In genomic region chr10:29862926-29863614, GRCh38 we compare ENCODE assay signal across 13 cellular contexts.
A peak's percentile ranks its signal among the peaks of the same experiment; 100 is the strongest.
DNase-seq lines count a peak whose midpoint lies in the region; ATAC-seq and TF ChIP-seq lines count a peak whose summit lies in the region.
"Had no signal": no experiment of that assay in that cellular context is flagged by ENCODE, and none has a peak within 500 bp of the region (broad histone marks: within the 10 kb centered on the region; RNA-seq: fewer than 3 reads in every experiment).

No MANE protein-coding gene starts in this region.

- DNase-seq in NCI-H2196 (lab: John Stamatoyannopoulos, UW; ENCODE audit: unreplicated experiment) (peak; percentile 24), NCI-H2196 treated with DMSO at 0.1 percent for 48 hours (lab: John Stamatoyannopoulos, UW; ENCODE audit: unreplicated experiment) (no peak), RWPE2 (ENCODE audit: low spot score) (no peak), fibroblast of pulmonary artery (ENCODE audit: low read depth) (peak; percentile 35), type B pancreatic cell (ENCODE audit: extremely low spot score, unreplicated experiment) (no peak), globus pallidus (ENCODE audit: low spot score) (no peak), hypothalamus (lab: John Stamatoyannopoulos, UW) (no peak)
- DNase-seq: activated CD4-positive, alpha-beta T cell treated with anti-CD3 and anti-CD28 coated beads, Interleukin-2, amount 50 U/mL, for 4 hours; activated naive CD8-positive, alpha-beta T cell treated with anti-CD3 and anti-CD28 coated beads, Interleukin-2, amount 10 ng/mL, durations not matched to agents 7 days and 5 days; AML-193; MV-4-11 had no signal

- no peaks in the 10 kb centered on the region for H3K9me3 ChIP-seq in RWPE2 (ENCODE audit: severe bottlenecking)
- H3K9me3 ChIP-seq: upper lobe of left lung had no signal

- no peaks in the 10 kb centered on the region for H3K36me3 ChIP-seq in RWPE2 (ENCODE audit: low read depth)
- H3K36me3 ChIP-seq: upper lobe of left lung had no signal

- TF ChIP-seq CTCF in RWPE2 (IDR thresholded peaks at IDR 0.05; ENCODE audit: poor library complexity, severe bottlenecking) (no peak), fibroblast of pulmonary artery (IDR thresholded peaks at IDR 0.05; ENCODE audit: low read length, missing control alignments) (no peak), type B pancreatic cell (conservative IDR thresholded peaks at IDR 0.05) (no peak)

- peaks cover 4% of the 10 kb centered on the region for H3K36me3 Mint-ChIP-seq in type B pancreatic cell
- H3K36me3 Mint-ChIP-seq: activated naive CD8-positive, alpha-beta T cell treated with anti-CD3 and anti-CD28 coated beads, Interleukin-2, amount 10 ng/mL, durations not matched to agents 7 days and 5 days had no signal

- H3K27ac ChIP-seq in RWPE2 (ENCODE audit: poor library complexity, severe bottlenecking) = peak overlapping the region; percentile 49
- H3K27ac ChIP-seq: upper lobe of left lung had no signal

- peak overlapping the region; percentile 36 for H3K4me3 Mint-ChIP-seq in type B pancreatic cell
- H3K4me3 Mint-ChIP-seq: activated naive CD8-positive, alpha-beta T cell treated with anti-CD3 and anti-CD28 coated beads, Interleukin-2, amount 10 ng/mL, durations not matched to agents 7 days and 5 days had no signal

- peak; percentile 84 for ATAC-seq in RWPE2 (ENCODE audit: low read depth)
- ATAC-seq in HG03439 (IDR thresholded peaks at IDR 0.05; ENCODE audit: unreplicated experiment) = no peak

- H3K4me3 ChIP-seq in RWPE2 (ENCODE audit: severe bottlenecking) (no peak overlapping the region), fibroblast of pulmonary artery (replicated peaks; ENCODE audit: low read depth, low read length) (no peak overlapping the region)
- H3K4me3 ChIP-seq: upper lobe of left lung had no signal

- H3K9me3 Mint-ChIP-seq in type B pancreatic cell = peaks cover 9% of the 10 kb centered on the region
- H3K9me3 Mint-ChIP-seq: activated naive CD8-positive, alpha-beta T cell treated with anti-CD3 and anti-CD28 coated beads, Interleukin-2, amount 10 ng/mL, durations not matched to agents 7 days and 5 days had no signal

- peaks cover 37% of the 10 kb centered on the region for H3K4me1 ChIP-seq in RWPE2 (ENCODE audit: insufficient read depth, poor library complexity, severe bottlenecking)

- peaks cover 58% of the 10 kb centered on the region for H3K4me1 Mint-ChIP-seq in type B pancreatic cell (ENCODE audit: unreplicated experiment)
- H3K4me1 Mint-ChIP-seq: activated naive CD8-positive, alpha-beta T cell treated with anti-CD3 and anti-CD28 coated beads, Interleukin-2, amount 10 ng/mL, durations not matched to agents 7 days and 5 days had no signal

- no peaks in the 10 kb centered on the region for H3K27me3 ChIP-seq in RWPE2 (ENCODE audit: insufficient read depth, poor library complexity, severe bottlenecking)
- H3K27me3 ChIP-seq: upper lobe of left lung had no signal

- H3K27ac Mint-ChIP-seq in type B pancreatic cell = peak overlapping the region; percentile 93
- H3K27ac Mint-ChIP-seq: activated naive CD8-positive, alpha-beta T cell treated with anti-CD3 and anti-CD28 coated beads, Interleukin-2, amount 10 ng/mL, durations not matched to agents 7 days and 5 days had no signal

- H3K27me3 Mint-ChIP-seq in type B pancreatic cell = no peaks in the 10 kb centered on the region

Comparison
In these comparisons a context has a peak if more than half of its experiments do, and no peak if none do; other contexts are left out.
1. DNase-seq: peak in NCI-H2196 (single experiment) and fibroblast of pulmonary artery (single experiment); none in NCI-H2196 treated with DMSO at 0.1 percent for 48 hours (single experiment), RWPE2 (single experiment), type B pancreatic cell (single experiment), globus pallidus (single experiment) and hypothalamus (0 of 51).